ENCODE assay signal across 12 cellular contexts in genomic region chr16:77359065-77359502, GRCh38.
A peak's percentile ranks its signal among the peaks of the same experiment; 100 is the strongest.
DNase-seq lines count a peak whose midpoint lies in the region; ATAC-seq and TF ChIP-seq lines count a peak whose summit lies in the region.
"Had no signal": no experiment of that assay in that cellular context is flagged by ENCODE, and none has a peak within 500 bp of the region (broad histone marks: within the 10 kb centered on the region; RNA-seq: fewer than 3 reads in every experiment).

No MANE protein-coding gene starts in this region.

- intact Hi-C loops in uterus (cut with DNase I; ENCODE audit: low total_unique reads) = no loop called here

- H3K4me1 ChIP-seq in neuronal stem cell (ENCODE audit: control insufficient read depth in 2 of 2, insufficient read depth in 1 of 2, low read depth in 1 of 2, low read length in 2 of 2) (peaks cover 0 to 2% of the 10 kb centered on the region in 2 donors), uterus (no peaks in the 10 kb centered on the region)

- no peak for ATAC-seq in GM19452 (IDR thresholded peaks at IDR 0.05; ENCODE audit: unreplicated experiment)

- H2AFZ ChIP-seq in neuronal stem cell (ENCODE audit: low read length) = no peak overlapping the region

- no peak overlapping the region for H3K18ac ChIP-seq in neuronal stem cell (ENCODE audit: low read length)

- H3K23ac ChIP-seq in neuronal stem cell (ENCODE audit: low read depth, low read length, poor library complexity) = no peak overlapping the region

- no peak overlapping the region for H3K14ac ChIP-seq in neuronal stem cell (ENCODE audit: low read length)

- no peak for TF ChIP-seq POLR2A in uterus (IDR thresholded peaks at IDR 0.05)

- H4K91ac ChIP-seq in neuronal stem cell (ENCODE audit: low read depth, low read length, poor library complexity) = no peak overlapping the region

- peak; percentile 92 for DNase-seq in DMS53 (lab: John Stamatoyannopoulos, UW)
- DNase-seq in NCI-H510A treated with DMSO at 0.1 percent for 48 hours (lab: John Stamatoyannopoulos, UW) = peak; percentile 80
- peak; percentile 77 for DNase-seq in epithelial cell of prostate (ENCODE audit: low read depth, low spot score)
- DNase-seq in neuronal stem cell (ENCODE audit: low spot score) = peak; percentile 18
- no peak for DNase-seq in GM10266 (ENCODE audit: extremely low spot score)
- DNase-seq in NCI-H1436 (lab: John Stamatoyannopoulos, UW) = no peak
- no peak for DNase-seq in uterus
- DNase-seq: activated CD4-positive, alpha-beta T cell treated with anti-CD3 and anti-CD28 coated beads, Interleukin-2, amount 10 ng/mL, durations not matched to agents 7 days and 5 days; DND-41; naive B cell; stimulated activated CD4-positive, alpha-beta T cell treated with anti-CD3 and anti-CD28 coated beads, Interleukin-4, amount 100 ng/mL, for 4 hours had no signal

- H3K9ac ChIP-seq in neuronal stem cell (ENCODE audit: low read depth, low read length, poor library complexity) = no peak overlapping the region

- WGBS in neuronal stem cell (ENCODE audit: extremely low coverage in 2 of 2, insufficient read length in 2 of 2, insufficient replicate concordance in 1 of 2), 2 donors = no CpG with 5 or more reads among the region's 4 CpGs

- H3K9me3 ChIP-seq in neuronal stem cell (replicated peaks in 1 of 2; ENCODE audit: control insufficient read depth in 2 of 2, insufficient read depth in 1 of 2, low read depth in 1 of 2, low read length in 2 of 2) (no peaks in the 10 kb centered on the region), uterus (no peaks in the 10 kb centered on the region)

- TF ChIP-seq CTCF in GM10266 (IDR thresholded peaks at IDR 0.05; ENCODE audit: control insufficient read depth, insufficient read depth, low read depth, missing control alignments) = no peak
- TF ChIP-seq CTCF in uterus (IDR thresholded peaks at IDR 0.05) = no peak

- no peak overlapping the region for H2BK120ac ChIP-seq in neuronal stem cell (ENCODE audit: low read depth, low read length)

- H3K4me3 ChIP-seq in neuronal stem cell (ENCODE audit: low read length in 2 of 2) (no peak overlapping the region), uterus (no peak overlapping the region)

- no peaks in the 10 kb centered on the region for H3K79me1 ChIP-seq in neuronal stem cell (ENCODE audit: low read depth, low read length)

- no peak overlapping the region for H2AK5ac ChIP-seq in neuronal stem cell (ENCODE audit: low read depth, low read length)

- H3K27ac ChIP-seq in epithelial cell of prostate (no peak overlapping the region), neuronal stem cell (replicated peaks; ENCODE audit: low read length) (no peak overlapping the region), uterus (no peak overlapping the region)

- H4K8ac ChIP-seq in neuronal stem cell (ENCODE audit: low read depth, low read length) = no peak overlapping the region

- no peak overlapping the region for H2BK12ac ChIP-seq in neuronal stem cell (ENCODE audit: low read length)

- H3K27me3 ChIP-seq in neuronal stem cell (ENCODE audit: control insufficient read depth in 3 of 3, insufficient read depth in 3 of 3, low read depth in 1 of 3, low read length in 3 of 3) (no peaks in the 10 kb centered on the region), uterus (no peaks in the 10 kb centered on the region)

- H2BK15ac ChIP-seq in neuronal stem cell (ENCODE audit: low read length) = no peak overlapping the region

- H3K36me3 ChIP-seq in neuronal stem cell (replicated peaks in 1 of 2; ENCODE audit: control insufficient read depth in 2 of 2, insufficient read depth in 2 of 2, low read length in 2 of 2) (no peaks in the 10 kb centered on the region), uterus (no peaks in the 10 kb centered on the region)

- no peak overlapping the region for H3K4me2 ChIP-seq in neuronal stem cell (ENCODE audit: insufficient read depth, low read length, poor library complexity, severe bottlenecking)

- H3K4ac ChIP-seq in neuronal stem cell (ENCODE audit: low read length) = no peak overlapping the region

- H2BK5ac ChIP-seq in neuronal stem cell (ENCODE audit: low read length) = no peak overlapping the region

Comparison
In these comparisons a context has a peak if more than half of its experiments do, and no peak if none do; other contexts are left out.
1. DNase-seq: peak in DMS53 (single experiment), NCI-H510A treated with DMSO at 0.1 percent for 48 hours (single experiment), epithelial cell of prostate (single experiment) and neuronal stem cell (single experiment); none in GM10266 (single experiment), NCI-H1436 (single experiment) and uterus (0 of 2).